Comparison of ENCODE assay signal across 13 cellular contexts in genomic region chr2:20491739-20492531, GRCh38. TPM values are rescaled to one million over a fixed set of nuclear protein-coding genes. Genes with fewer than 3 reads are reported as not detected.
DNase-seq lines count a peak whose midpoint lies in the region; ATAC-seq and TF ChIP-seq lines count a peak whose summit lies in the region.
"Had no signal": no experiment of that assay in that cellular context is flagged by ENCODE, and none has a peak within 500 bp of the region (broad histone marks: within the 10 kb centered on the region; RNA-seq: fewer than 3 reads in every experiment).

No MANE protein-coding gene starts in this region.

- no peaks in the 10 kb centered on the region for H3K27me3 Mint-ChIP-seq in neural crest cell (ENCODE audit: low read depth)
- H3K27me3 Mint-ChIP-seq: activated naive CD4-positive, alpha-beta T cell treated with anti-CD3 and anti-CD28 coated beads, Interleukin-2, amount 50 U/mL, for 24 hours; naive thymus-derived CD4-positive, alpha-beta T cell had no signal

- no peak for TF ChIP-seq CTCF in NB4 (IDR thresholded peaks at IDR 0.05; ENCODE audit: low read depth, low read length)
- no peak for TF ChIP-seq CTCF in neural crest cell (conservative IDR thresholded peaks at IDR 0.05)

- DNase-seq in A172 (ENCODE audit: low spot score) (peak; percentile 47), NB4 (ENCODE audit: low read depth) (peak; percentile 57), glomerular visceral epithelial cell (ENCODE audit: extremely low spot score) (peak; percentile 81), neural crest cell (ENCODE audit: low read depth, low spot score) (no peak), DMS114 treated with DMSO at 0.1 percent for 48 hours (lab: John Stamatoyannopoulos, UW; ENCODE audit: unreplicated experiment) (no peak), GOT3 (lab: John Stamatoyannopoulos, UW) (no peak)
- no peak for DNase-seq in stimulated activated CD4-positive, alpha-beta T cell treated with anti-CD3 and anti-CD28 coated beads, Interleukin-1b, Interleukin-23, amount 100 ng/mL, for 48 hours
- DNase-seq: naive thymus-derived CD4-positive, alpha-beta T cell; NCI-H1436 treated with DMSO at 0.1 percent for 48 hours; NCI-H526 treated with DMSO at 0.1 percent for 48 hours; small intestine had no signal

- no peaks in the 10 kb centered on the region for H3K9me3 Mint-ChIP-seq in neural crest cell
- H3K9me3 Mint-ChIP-seq: activated naive CD4-positive, alpha-beta T cell treated with anti-CD3 and anti-CD28 coated beads, Interleukin-2, amount 50 U/mL, for 24 hours; naive thymus-derived CD4-positive, alpha-beta T cell had no signal

- peak overlapping the region; percentile 45 for H3K4me3 Mint-ChIP-seq in neural crest cell
- H3K4me3 Mint-ChIP-seq: activated naive CD4-positive, alpha-beta T cell treated with anti-CD3 and anti-CD28 coated beads, Interleukin-2, amount 50 U/mL, for 24 hours; naive thymus-derived CD4-positive, alpha-beta T cell had no signal

- peaks cover 69% of the 10 kb centered on the region for H3K4me1 Mint-ChIP-seq in neural crest cell
- H3K4me1 Mint-ChIP-seq: activated naive CD4-positive, alpha-beta T cell treated with anti-CD3 and anti-CD28 coated beads, Interleukin-2, amount 50 U/mL, for 24 hours had no signal

- no peak overlapping the region for H3K4me3 ChIP-seq in NB4 (ENCODE audit: low read depth, low read length)

- no peaks in the 10 kb centered on the region for H3K36me3 Mint-ChIP-seq in neural crest cell (ENCODE audit: low read depth)
- H3K36me3 Mint-ChIP-seq: activated naive CD4-positive, alpha-beta T cell treated with anti-CD3 and anti-CD28 coated beads, Interleukin-2, amount 50 U/mL, for 24 hours; naive thymus-derived CD4-positive, alpha-beta T cell had no signal

- H3K27ac Mint-ChIP-seq in neural crest cell (ENCODE audit: unreplicated experiment) = peak overlapping the region; percentile 93
- H3K27ac Mint-ChIP-seq: activated naive CD4-positive, alpha-beta T cell treated with anti-CD3 and anti-CD28 coated beads, Interleukin-2, amount 50 U/mL, for 24 hours; naive thymus-derived CD4-positive, alpha-beta T cell had no signal

- no peak for TF ChIP-seq POLR2A in NB4 (IDR thresholded peaks at IDR 0.05; ENCODE audit: extremely low read depth, insufficient read length)

- no peak for ATAC-seq in GM18907 (IDR thresholded peaks at IDR 0.05; ENCODE audit: unreplicated experiment)
- ATAC-seq: naive thymus-derived CD4-positive, alpha-beta T cell had no signal

RNA-seq across cellular contexts. Expression of gene RHOB, which starts 45.1 kb away (rescaled TPM):
- 105 and 175 TPM in 2 replicates for total RNA-seq in A172 (2014; rRNA removed; shearing (Covaris generic))
- total RNA-seq in neural crest cell = 146 and 150 TPM in 2 replicates

Comparison
In these comparisons a context has a peak if more than half of its experiments do, and no peak if none do; other contexts are left out.
1. DNase-seq: peak in A172 (single experiment), NB4 (single experiment) and glomerular visceral epithelial cell (single experiment); none in neural crest cell (single experiment), stimulated activated CD4-positive, alpha-beta T cell treated with anti-CD3 and anti-CD28 coated beads, Interleukin-1b, Interleukin-23, amount 100 ng/mL, for 48 hours (single experiment), DMS114 treated with DMSO at 0.1 percent for 48 hours (single experiment) and GOT3 (single experiment).